ENCODE assay signal across 9 cellular contexts in the genomic region with DNA sequence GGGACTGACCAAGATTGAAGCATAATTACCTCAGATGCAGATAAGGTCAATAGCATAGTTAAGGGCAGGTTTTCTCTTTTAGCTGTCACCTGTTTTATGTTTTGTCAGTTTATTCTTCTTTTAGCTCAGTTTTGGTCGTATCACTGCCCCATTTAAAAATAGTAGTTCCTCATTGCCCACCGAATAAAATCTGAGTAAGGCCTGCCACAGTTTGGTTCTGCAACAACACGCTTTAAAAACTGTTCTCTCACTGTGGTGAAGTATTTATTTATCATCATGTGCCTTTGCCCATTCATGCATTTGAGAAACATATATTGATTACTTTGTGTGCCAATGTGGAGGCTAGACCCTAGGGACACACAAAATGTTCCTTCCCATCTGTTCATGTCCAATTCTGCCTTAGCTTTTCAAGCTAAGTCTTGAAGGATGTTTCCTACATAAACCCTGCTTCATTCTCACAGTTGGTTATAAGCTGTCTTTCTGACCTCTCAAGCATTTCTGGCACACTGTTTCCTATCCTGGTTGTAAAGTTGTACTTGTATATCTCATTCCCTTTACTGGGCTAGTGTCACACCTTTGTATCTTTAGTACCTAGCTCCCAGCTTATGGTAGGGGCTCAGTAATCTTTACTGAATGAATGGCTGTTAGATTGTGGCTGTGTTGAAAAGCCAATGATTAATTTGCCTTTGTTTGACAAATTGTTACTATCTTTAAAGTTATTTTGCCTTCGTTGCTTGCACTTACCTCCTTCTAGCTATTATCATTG. TPM values are rescaled to one million over a fixed set of nuclear protein-coding genes. Genes with fewer than 3 reads are reported as not detected.
DNase-seq lines count a peak whose midpoint lies in the region; ATAC-seq and TF ChIP-seq lines count a peak whose summit lies in the region.
"Had no signal": no experiment of that assay in that cellular context is flagged by ENCODE, and none has a peak within 500 bp of the region (broad histone marks: within the 10 kb centered on the region; RNA-seq: fewer than 3 reads in every experiment).

No MANE protein-coding gene starts in this region.

- H3K27me3 ChIP-seq in CD8-positive, alpha-beta memory T cell (ENCODE audit: insufficient read depth, low read length, poor library complexity, severe bottlenecking) = no peaks in the 10 kb centered on the region
- no peaks in the 10 kb centered on the region for H3K27me3 ChIP-seq in Karpas-422 (ENCODE audit: low read length)

- peak overlapping the region; percentile 51 for H3K9ac ChIP-seq in Karpas-422 (ENCODE audit: low read length)

- H4K20me1 ChIP-seq in Karpas-422 (ENCODE audit: insufficient read depth, low read depth, low read length) = peaks cover 13% of the 10 kb centered on the region; the same call in 1 of the 2 replicates

- H2AFZ ChIP-seq in Karpas-422 (ENCODE audit: low read length) = no peak overlapping the region

- no peak overlapping the region for H3K27ac ChIP-seq in CD8-positive, alpha-beta memory T cell (ENCODE audit: low read depth, low read length)
- H3K27ac ChIP-seq in Karpas-422 (ENCODE audit: low read length) = peak overlapping the region; percentile 88

- no peak for ATAC-seq in naive thymus-derived CD8-positive, alpha-beta T cell
- no peak for ATAC-seq in GM21737 (IDR thresholded peaks at IDR 0.05; ENCODE audit: unreplicated experiment)

- no peaks in the 10 kb centered on the region for H3K36me3 ChIP-seq in CD8-positive, alpha-beta memory T cell (ENCODE audit: insufficient read depth, low read length)
- no peaks in the 10 kb centered on the region for H3K36me3 ChIP-seq in Karpas-422 (ENCODE audit: insufficient read depth, low read length)

- no peak for DNase-seq in CD8-positive, alpha-beta memory T cell
- DNase-seq in Karpas-422 (peak; percentile 81), DMS53 treated with DMSO at 0.1 percent for 48 hours (lab: John Stamatoyannopoulos, UW; ENCODE audit: unreplicated experiment) (no peak), NCI-H1436 (lab: John Stamatoyannopoulos, UW) (no peak), NCI-H345 treated with DMSO at 0.1 percent for 48 hours (lab: John Stamatoyannopoulos, UW; ENCODE audit: unreplicated experiment) (no peak)
- no peak for DNase-seq in naive thymus-derived CD8-positive, alpha-beta T cell
- DNase-seq: nucleus accumbens had no signal

- H3K9me3 Mint-ChIP-seq in CD8-positive, alpha-beta memory T cell = no peaks in the 10 kb centered on the region
- H3K9me3 Mint-ChIP-seq in brain = peaks cover 0 to 5% (median 4%) of the 10 kb centered on the region in 5 experiments
- H3K9me3 Mint-ChIP-seq in naive thymus-derived CD8-positive, alpha-beta T cell = no peaks in the 10 kb centered on the region

- peaks cover 73 to 95% (median 91%) of the 10 kb centered on the region in 3 donors for H3K4me1 Mint-ChIP-seq in CD8-positive, alpha-beta memory T cell
- peaks cover 63% of the 10 kb centered on the region for H3K4me1 Mint-ChIP-seq in brain
- peaks cover 35 to 89% (median 81%) of the 10 kb centered on the region in 4 donors for H3K4me1 Mint-ChIP-seq in naive thymus-derived CD8-positive, alpha-beta T cell

- H3K27ac Mint-ChIP-seq in CD8-positive, alpha-beta memory T cell = peak overlapping the region; percentile 1 to 79 (median 38)
- H3K27ac Mint-ChIP-seq in brain = peak overlapping the region in 4 of 5 experiments; percentile 58 to 95 (median 68)
- H3K27ac Mint-ChIP-seq in naive thymus-derived CD8-positive, alpha-beta T cell = peak overlapping the region; percentile 16 to 96 (median 80)

- peaks cover 99% of the 10 kb centered on the region for H3K79me2 ChIP-seq in Karpas-422 (ENCODE audit: low read length)

- TF ChIP-seq CTCF in brain (conservative IDR thresholded peaks at IDR 0.05) = no peak

- POLR2A ChIA-PET in CD8-positive, alpha-beta memory T cell (lab: Charles Lee) = interaction anchor here (0.6 to 1.6 kb wide), 2 partner anchors 24 to 423 kb away, joined by 4 to 15 read pairs; a partner anchor contains a TSS
- POLR2A ChIA-PET in naive thymus-derived CD8-positive, alpha-beta T cell (lab: Charles Lee) = interaction anchor here (0.5 to 2.0 kb wide), 4 partner anchors 17 to 27 kb away, joined by 3 to 11 read pairs (median 4); a partner anchor contains a TSS

- H3K27me3 Mint-ChIP-seq in CD8-positive, alpha-beta memory T cell = no peaks in the 10 kb centered on the region
- H3K27me3 Mint-ChIP-seq in brain = no peaks in the 10 kb centered on the region
- H3K27me3 Mint-ChIP-seq in naive thymus-derived CD8-positive, alpha-beta T cell = no peaks in the 10 kb centered on the region

- CTCF ChIA-PET in CD8-positive, alpha-beta memory T cell (lab: Charles Lee) = interaction anchor here (0.7 to 2.5 kb wide), 10 partner anchors 9 to 108 kb away, joined by 3 to 14 read pairs (median 3); a partner anchor contains a TSS

- no peaks in the 10 kb centered on the region for H3K9me3 ChIP-seq in CD8-positive, alpha-beta memory T cell (ENCODE audit: low read length)
- no peaks in the 10 kb centered on the region for H3K9me3 ChIP-seq in Karpas-422 (ENCODE audit: low read length)

- H3K4me1 ChIP-seq in CD8-positive, alpha-beta memory T cell (ENCODE audit: insufficient read depth, low read length) = peaks cover 57% of the 10 kb centered on the region
- H3K4me1 ChIP-seq in Karpas-422 (ENCODE audit: low read length) = peaks cover 89% of the 10 kb centered on the region

- peaks cover 0 to 2% (median 0%) of the 10 kb centered on the region in 3 donors for H3K36me3 Mint-ChIP-seq in CD8-positive, alpha-beta memory T cell
- H3K36me3 Mint-ChIP-seq in brain = peaks cover 9% of the 10 kb centered on the region
- no peaks in the 10 kb centered on the region for H3K36me3 Mint-ChIP-seq in naive thymus-derived CD8-positive, alpha-beta T cell

- no peak overlapping the region for H3K4me3 ChIP-seq in CD8-positive, alpha-beta memory T cell (ENCODE audit: low read length)
- H3K4me3 ChIP-seq in Karpas-422 (ENCODE audit: low read length) = peak overlapping the region; percentile 51

- H3K4me2 ChIP-seq in Karpas-422 (ENCODE audit: low read depth, low read length, poor library complexity, severe bottlenecking) = peak overlapping the region; percentile 72

- peak overlapping the region in 1 of 7 donors; percentile 16 for H3K4me3 Mint-ChIP-seq in CD8-positive, alpha-beta memory T cell
- H3K4me3 Mint-ChIP-seq in brain = peak overlapping the region in 3 of 5 experiments; percentile 1 to 52 (median 6)
- peak overlapping the region in 7 of 10 donors; percentile 8 to 63 (median 41) for H3K4me3 Mint-ChIP-seq in naive thymus-derived CD8-positive, alpha-beta T cell

- no peaks in the 10 kb centered on the region for H3K9me2 ChIP-seq in Karpas-422 (replicated peaks; ENCODE audit: insufficient read depth, low read length)

RNA-seq across cellular contexts. Expression of a gene that starts 23.9 kb away (rescaled TPM):
- total RNA-seq in CD8-positive, alpha-beta memory T cell = 100 to 1,000 TPM; 109 to 113 TPM
- polyA plus RNA-seq in CD8-positive, alpha-beta memory T cell = 234 TPM
- total RNA-seq in Karpas-422 (2014; rRNA removed; shearing (Covaris generic); ENCODE audit: low replicate concordance) = 156 and 166 TPM in 2 replicates
- 31.8 TPM for polyA plus RNA-seq in brain (ENCODE audit: insufficient read depth, low read depth, low replicate concordance)
- total RNA-seq in naive thymus-derived CD8-positive, alpha-beta T cell = 100 to 1,000 TPM; 240 to 244 TPM
- polyA plus RNA-seq in naive thymus-derived CD8-positive, alpha-beta T cell = 100 to 1,000 TPM; 113 to 131 (median 120) TPM
